Comparison of ENCODE assay signal across 8 cellular contexts in the genomic region with DNA sequence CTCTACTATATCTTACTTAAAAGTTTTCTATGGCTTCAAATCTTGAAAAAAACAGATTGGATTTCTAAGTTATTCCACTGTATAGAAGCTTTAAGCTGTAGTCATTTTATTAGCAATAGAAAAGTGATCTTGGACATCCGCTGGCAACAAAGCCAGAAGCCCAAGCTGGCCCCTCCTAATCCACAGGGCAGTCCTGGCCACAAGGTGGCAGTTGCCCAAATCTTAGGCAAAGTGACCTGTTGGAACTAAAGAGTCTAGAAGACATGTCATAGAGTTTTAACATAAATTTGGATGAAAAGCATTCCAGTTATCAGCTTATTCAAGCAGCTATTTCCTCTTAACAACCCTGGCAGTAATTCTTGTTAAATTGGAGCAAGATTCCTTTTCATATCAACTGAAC.
DNase-seq lines count a peak whose midpoint lies in the region; ATAC-seq lines count a peak whose summit lies in the region.

No MANE protein-coding gene starts in this region.

- peak; percentile 78 for ATAC-seq in left ventricle myocardium superior

- H3K27ac Mint-ChIP-seq in activated naive CD4-positive, alpha-beta T cell treated with anti-CD3 and anti-CD28 coated beads, Interleukin-2, amount 10 ng/mL, durations not matched to agents 7 days and 5 days, result no peak overlapping the region

- H3K9me3 Mint-ChIP-seq in activated naive CD4-positive, alpha-beta T cell treated with anti-CD3 and anti-CD28 coated beads, Interleukin-2, amount 10 ng/mL, durations not matched to agents 7 days and 5 days, result peaks cover 8% of the 10 kb centered on the region

- no peaks in the 10 kb centered on the region for H3K4me1 Mint-ChIP-seq in activated naive CD4-positive, alpha-beta T cell treated with anti-CD3 and anti-CD28 coated beads, Interleukin-2, amount 10 ng/mL, durations not matched to agents 7 days and 5 days

- intact Hi-C loops in left ventricle myocardium superior (cut with micrococcal nuclease), result loop anchor here (10.0 kb wide), 1 partner anchor 150 kb away; no protein-coding TSS in a partner anchor

- CTCF ChIA-PET in activated naive CD4-positive, alpha-beta T cell treated with anti-CD3 and anti-CD28 coated beads, Interleukin-2, amount 10 ng/mL, durations not matched to agents 7 days and 5 days (lab: Charles Lee), result interaction anchor here (0.7 to 0.8 kb wide), 2 partner anchors 62 to 1228 kb away, joined by 3 read pairs; no protein-coding TSS in a partner anchor

- H3K27me3 Mint-ChIP-seq in activated naive CD4-positive, alpha-beta T cell treated with anti-CD3 and anti-CD28 coated beads, Interleukin-2, amount 10 ng/mL, durations not matched to agents 7 days and 5 days, result peaks cover 29% of the 10 kb centered on the region

- no peak overlapping the region for H3K4me3 Mint-ChIP-seq in activated naive CD4-positive, alpha-beta T cell treated with anti-CD3 and anti-CD28 coated beads, Interleukin-2, amount 10 ng/mL, durations not matched to agents 7 days and 5 days

- peak; percentile 5 for DNase-seq in NCI-H2196 (lab: John Stamatoyannopoulos, UW; ENCODE audit: unreplicated experiment)
- no peak for DNase-seq in NCI-H2196 treated with DMSO at 0.1 percent for 48 hours (lab: John Stamatoyannopoulos, UW; ENCODE audit: unreplicated experiment)
- DNase-seq in LHCN-M2 (ENCODE audit: low read depth), result peak; percentile 32
- DNase-seq in activated naive CD4-positive, alpha-beta T cell treated with anti-CD3 and anti-CD28 coated beads, Interleukin-2, amount 10 ng/mL, durations not matched to agents 7 days and 5 days, result peak; percentile 33
- DNase-seq in left ventricle myocardium superior, result peak; percentile 75
- peak; percentile 24 for DNase-seq in stimulated activated CD4-positive, alpha-beta T cell treated with anti-CD3 and anti-CD28 coated beads, Interleukin-4, amount 100 ng/mL, for 24 hours
- DNase-seq in DMS79 treated with DMSO at 0.1 percent for 48 hours (lab: John Stamatoyannopoulos, UW), result no peak
- DNase-seq in GM19238 (ENCODE audit: insufficient read length, low spot score), result no peak

- peaks cover 3% of the 10 kb centered on the region for H3K36me3 Mint-ChIP-seq in activated naive CD4-positive, alpha-beta T cell treated with anti-CD3 and anti-CD28 coated beads, Interleukin-2, amount 10 ng/mL, durations not matched to agents 7 days and 5 days

Comparison
In these comparisons a context has a peak if more than half of its experiments do, and no peak if none do; other contexts are left out.
1. DNase-seq: peak in NCI-H2196 (single experiment), LHCN-M2 (single experiment), activated naive CD4-positive, alpha-beta T cell treated with anti-CD3 and anti-CD28 coated beads, Interleukin-2, amount 10 ng/mL, durations not matched to agents 7 days and 5 days (single experiment), left ventricle myocardium superior (single experiment) and stimulated activated CD4-positive, alpha-beta T cell treated with anti-CD3 and anti-CD28 coated beads, Interleukin-4, amount 100 ng/mL, for 24 hours (single experiment); none in NCI-H2196 treated with DMSO at 0.1 percent for 48 hours (single experiment), DMS79 treated with DMSO at 0.1 percent for 48 hours (single experiment) and GM19238 (single experiment).